ENCODE assay signal across 23 cellular contexts in genomic region chr6:134058622-134059366, GRCh38. TPM values are rescaled to one million over a fixed set of nuclear protein-coding genes. Genes with fewer than 3 reads are reported as not detected.
DNase-seq lines count a peak whose midpoint lies in the region; ATAC-seq and TF ChIP-seq lines count a peak whose summit lies in the region.
"Had no signal": no experiment of that assay in that cellular context is flagged by ENCODE, and none has a peak within 500 bp of the region (broad histone marks: within the 10 kb centered on the region; RNA-seq: fewer than 3 reads in every experiment).

No MANE protein-coding gene starts in this region.

- ATAC-seq in RWPE2 (ENCODE audit: low read depth) (peak; percentile 22; the same call in 1 of the 3 replicates), foreskin keratinocyte (peak; percentile 57), GM18909 (IDR thresholded peaks at IDR 0.05; ENCODE audit: poor library complexity, unreplicated experiment) (no peak)
- ATAC-seq: GM12878; naive thymus-derived CD4-positive, alpha-beta T cell; SK-N-SH treated with all-trans-retinoic acid at 6 μM for 48 hours; stimulated activated naive B cell treated with anti-CD40 and anti-IgM and Interleukin-4, amounts not matched to agents 10 μg/mL and 1 μg/mL and 100 μg/mL, for 72 hours had no signal

- no peaks in the 10 kb centered on the region for H3K27me3 Mint-ChIP-seq in mesothelial cell of epicardium (ENCODE audit: low read depth)
- H3K27me3 Mint-ChIP-seq: activated B cell treated with CpG ODN at 0.5 μM for 24 hours; CD4-positive, alpha-beta T cell had no signal

- no peak overlapping the region for H3K4me2 ChIP-seq in GM23248 (ENCODE audit: unreplicated experiment)

- H3K27ac ChIP-seq in GM23248 (no peak overlapping the region), RWPE2 (ENCODE audit: poor library complexity, severe bottlenecking) (peak overlapping the region; percentile 59), foreskin keratinocyte (peak overlapping the region; percentile 49), prostate gland (no peak overlapping the region)

- no peaks in the 10 kb centered on the region for H3K36me3 Mint-ChIP-seq in mesothelial cell of epicardium
- H3K36me3 Mint-ChIP-seq: immature natural killer cell; naive thymus-derived CD4-positive, alpha-beta T cell; stimulated activated naive B cell treated with anti-CD40 and anti-IgM and Interleukin-4, amounts not matched to agents 10 μg/mL and 1 μg/mL and 100 μg/mL, for 72 hours had no signal

- H3K36me3 ChIP-seq in GM23248 (ENCODE audit: low read depth) = no peaks in the 10 kb centered on the region
- no peaks in the 10 kb centered on the region for H3K36me3 ChIP-seq in RWPE2 (ENCODE audit: low read depth)
- no peaks in the 10 kb centered on the region for H3K36me3 ChIP-seq in prostate gland
- H3K36me3 ChIP-seq: esophagus squamous epithelium had no signal

- H3K4me1 Mint-ChIP-seq in mesothelial cell of epicardium = peaks cover 50% of the 10 kb centered on the region
- H3K4me1 Mint-ChIP-seq: immature natural killer cell; stimulated activated naive B cell treated with anti-CD40 and anti-IgM and Interleukin-4, amounts not matched to agents 10 μg/mL and 1 μg/mL and 100 μg/mL, for 72 hours had no signal

- no peak overlapping the region for H3K9ac ChIP-seq in GM23248

- H3K4me1 ChIP-seq in GM23248 (ENCODE audit: insufficient read depth) (peaks cover 17% of the 10 kb centered on the region), RWPE2 (ENCODE audit: insufficient read depth, poor library complexity, severe bottlenecking) (peaks cover 39% of the 10 kb centered on the region), foreskin keratinocyte (peaks cover 29% of the 10 kb centered on the region), prostate gland (replicated peaks) (no peaks in the 10 kb centered on the region)

- no peak overlapping the region for H3K4me3 Mint-ChIP-seq in mesothelial cell of epicardium
- H3K4me3 Mint-ChIP-seq: activated B cell treated with CpG ODN at 0.5 μM for 24 hours; CD4-positive, alpha-beta T cell; immature natural killer cell; naive thymus-derived CD4-positive, alpha-beta T cell; stimulated activated naive B cell treated with anti-CD40 and anti-IgM and Interleukin-4, amounts not matched to agents 10 μg/mL and 1 μg/mL and 100 μg/mL, for 72 hours had no signal

- H3K9me3 ChIP-seq in GM23248 (ENCODE audit: low read depth) = no peaks in the 10 kb centered on the region
- no peaks in the 10 kb centered on the region for H3K9me3 ChIP-seq in RWPE2 (ENCODE audit: severe bottlenecking)
- H3K9me3 ChIP-seq in prostate gland = no peaks in the 10 kb centered on the region
- H3K9me3 ChIP-seq: esophagus squamous epithelium had no signal

- no peaks in the 10 kb centered on the region for H3K9me3 Mint-ChIP-seq in mesothelial cell of epicardium
- H3K9me3 Mint-ChIP-seq: activated B cell treated with CpG ODN at 0.5 μM for 24 hours; CD4-positive, alpha-beta T cell; immature natural killer cell; naive thymus-derived CD4-positive, alpha-beta T cell; stimulated activated naive B cell treated with anti-CD40 and anti-IgM and Interleukin-4, amounts not matched to agents 10 μg/mL and 1 μg/mL and 100 μg/mL, for 72 hours had no signal

- H3F3A ChIP-seq in GM23248 (ENCODE audit: insufficient read depth) = no peaks in the 10 kb centered on the region

- intact Hi-C loops in prostate gland (cut with DNase I) = no loop called here

- H4K20me1 ChIP-seq in GM23248 (ENCODE audit: insufficient read depth) = no peaks in the 10 kb centered on the region

- peak overlapping the region; percentile 61 for H3K27ac Mint-ChIP-seq in mesothelial cell of epicardium
- H3K27ac Mint-ChIP-seq: activated B cell treated with CpG ODN at 0.5 μM for 24 hours; CD4-positive, alpha-beta T cell; immature natural killer cell; naive thymus-derived CD4-positive, alpha-beta T cell; stimulated activated naive B cell treated with anti-CD40 and anti-IgM and Interleukin-4, amounts not matched to agents 10 μg/mL and 1 μg/mL and 100 μg/mL, for 72 hours had no signal

- no peak for TF ChIP-seq POLR2A in prostate gland (IDR thresholded peaks at IDR 0.05)

- H3K4me3 ChIP-seq in GM23248 (no peak overlapping the region), RWPE2 (ENCODE audit: severe bottlenecking) (no peak overlapping the region), prostate gland (no peak overlapping the region)
- H3K4me3 ChIP-seq: esophagus squamous epithelium, GM12878 had no signal

- DNase-seq in GM23248 (peak; percentile 36), RWPE2 (ENCODE audit: low spot score) (no peak), foreskin keratinocyte (peak in 1 of 2 donors; percentile 71), mesothelial cell of epicardium (ENCODE audit: low spot score in 2 of 2, unreplicated experiment in 2 of 2) (no peak), NCI-H128 (lab: John Stamatoyannopoulos, UW; ENCODE audit: unreplicated experiment) (no peak), prostate gland (ENCODE audit: low spot score) (no peak)
- no peak for DNase-seq in activated effector memory CD4-positive, alpha-beta T cell treated with anti-CD3 and anti-CD28 coated beads, Interleukin-2, amount 50 U/mL, for 16 hours
- DNase-seq: activated B cell treated with CpG ODN at 0.5 μM for 24 hours; activated CD4-positive, alpha-beta T cell treated with anti-CD3 and anti-CD28 coated beads, Interleukin-2, amount 50 U/mL, for 48 hours; amygdala; CD4-positive, alpha-beta T cell; DMS153; effector CD8-positive, alpha-beta T cell; esophagus squamous epithelium; immature natural killer cell; naive thymus-derived CD4-positive, alpha-beta T cell; NCI-H1694; NK-92 treated with Interleukin-12 subunit alpha and Interleukin-12 subunit beta, amount 100 ng/mL, for 24 hours; stimulated activated CD4-positive, alpha-beta T cell treated with anti-CD3 and anti-CD28 coated beads, Interleukin-1b, Interleukin-23, amount 100 ng/mL, for 48 hours; stimulated activated naive B cell treated with anti-CD40 and anti-IgM and Interleukin-4, amounts not matched to agents 10 μg/mL and 1 μg/mL and 100 μg/mL, for 72 hours had no signal

- no peak overlapping the region for H2AFZ ChIP-seq in GM23248

- in situ Hi-C loops in GM23248 (cut with MboI) = no loop called here

- no peaks in the 10 kb centered on the region for H3K9me2 ChIP-seq in GM23248 (ENCODE audit: insufficient read depth)

- no peaks in the 10 kb centered on the region for H3K79me2 ChIP-seq in GM23248 (ENCODE audit: insufficient read depth)

- TF ChIP-seq CTCF in RWPE2 (IDR thresholded peaks at IDR 0.05; ENCODE audit: poor library complexity, severe bottlenecking) (no peak), foreskin keratinocyte (conservative IDR thresholded peaks at IDR 0.05) (no peak), mesothelial cell of epicardium (IDR thresholded peaks at IDR 0.05; ENCODE audit: unreplicated experiment) (no peak), prostate gland (IDR thresholded peaks at IDR 0.05) (no peak)

- 84 to 91% methylated on average over 5 of the region's 5 CpGs for WGBS in GM23248 (ENCODE audit: low coverage in 1 of 2, low lambda C conversion rate in 2 of 2, missing lambda C conversion rate in 2 of 2), 2 experiments
- WGBS in prostate gland = 56% methylated on average over 5 of the region's 5 CpGs

- H3K27me3 ChIP-seq in GM23248 (replicated peaks; ENCODE audit: insufficient read depth) (no peaks in the 10 kb centered on the region), RWPE2 (ENCODE audit: insufficient read depth, poor library complexity, severe bottlenecking) (no peaks in the 10 kb centered on the region), foreskin keratinocyte (no peaks in the 10 kb centered on the region), prostate gland (replicated peaks; ENCODE audit: insufficient read depth) (no peaks in the 10 kb centered on the region)
- H3K27me3 ChIP-seq: esophagus squamous epithelium had no signal

RNA-seq across cellular contexts. Expression of gene SLC2A12, which starts 6.4 kb away (rescaled TPM):
- total RNA-seq in GM23248 (2014; rRNA removed; shearing (Covaris generic)) = 0.54 and 0.63 TPM in 2 replicates
- 0.18 and 0.34 TPM in 2 replicates for polyA plus RNA-seq in GM23248 (2016; fragmentation: Nextera tagmentation; extraction: Ambion mirVana)
- total RNA-seq in foreskin keratinocyte = 0.74 and 1.0 TPM in 2 replicates
- polyA plus RNA-seq in foreskin keratinocyte = 0.25 and 0.27 TPM in 2 replicates
- total RNA-seq in mesothelial cell of epicardium = 7.8 to 8.7 TPM (median 8.1 TPM) in 3 replicates
- total RNA-seq in prostate gland = 10 to 100 TPM; 15.2 to 49.0 TPM
- total RNA-seq: activated B cell treated with CpG ODN at 0.5 μM for 24 hours; CD4-positive, alpha-beta T cell had no signal

Comparison
In these comparisons a context has a peak if more than half of its experiments do, and no peak if none do; other contexts are left out.
1. H3K27ac ChIP-seq: peak in RWPE2 (single experiment) and foreskin keratinocyte (single experiment); none in GM23248 (single experiment) and prostate gland (0 of 2).